ENCODE assay signal across 32 cellular contexts in the genomic region with DNA sequence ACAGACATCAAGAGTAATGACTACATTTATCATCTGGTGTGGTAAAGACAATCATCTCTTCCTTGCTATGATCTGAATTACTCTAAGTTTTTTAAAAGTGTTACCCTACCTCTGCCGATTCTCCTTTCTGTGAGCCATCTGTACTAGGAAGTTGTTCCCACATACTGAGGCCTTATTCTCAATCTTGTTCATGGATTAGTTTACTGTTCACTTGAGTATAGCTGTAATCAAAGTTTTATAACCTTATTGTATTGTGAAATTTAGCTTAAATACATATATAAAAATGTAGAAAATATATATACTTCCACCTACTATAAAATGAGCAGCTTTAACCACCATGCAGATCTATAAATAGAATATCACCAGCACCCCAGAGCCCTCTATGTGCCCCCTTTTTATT. TPM values are rescaled to one million over a fixed set of nuclear protein-coding genes. Genes with fewer than 3 reads are reported as not detected.
"Had no signal": no experiment of that assay in that cellular context is flagged by ENCODE, and none has a peak within 500 bp of the region (broad histone marks: within the 10 kb centered on the region; RNA-seq: fewer than 3 reads in every experiment).

No MANE protein-coding gene starts in this region.

- H3K9me3 ChIP-seq: stomach, suprapubic skin, testis, thoracic aorta, thyroid gland, tibial artery, tibial nerve, transverse colon, upper lobe of left lung, upper lobe of right lung, uterus, vagina had no signal

- H3K36me3 ChIP-seq: stomach, suprapubic skin, thoracic aorta, thyroid gland, tibial artery, tibial nerve, transverse colon, upper lobe of left lung, upper lobe of right lung, uterus, vagina had no signal

- H3K4me3 ChIP-seq: stomach, suprapubic skin, testis, thoracic aorta, thyroid gland, tibial artery, tibial nerve, transverse colon, upper lobe of left lung, upper lobe of right lung, uterus, vagina had no signal

- FAIRE-seq: urothelium cell line had no signal

- H3K27me3 ChIP-seq: stomach, suprapubic skin, testis, thyroid gland, tibial nerve, transverse colon, upper lobe of left lung, uterus, vagina had no signal

- DNase-seq: stimulated activated CD4-positive, alpha-beta T cell treated with anti-CD3 and anti-CD28 coated beads, Interleukin-2, amount 100 ng/mL, for 48 hours; stimulated activated CD4-positive, alpha-beta T cell treated with anti-CD3 and anti-CD28 coated beads, Interleukin-4, amount 100 ng/mL, for 1 hour; stimulated activated CD4-positive, alpha-beta T cell treated with anti-CD3 and anti-CD28 coated beads, Interleukin-4, amount 100 ng/mL, for 24 hours; stimulated activated CD4-positive, alpha-beta T cell treated with anti-CD3 and anti-CD28 coated beads, Interleukin-4, amount 100 ng/mL, for 4 hours; stimulated activated CD8-positive, alpha-beta memory T cell treated with anti-CD3 and anti-CD28 coated beads, Interleukin-4, amount 100 ng/mL, for 48 hours; stimulated activated naive B cell treated with anti-CD40 and anti-IgM and Interleukin-4, amounts not matched to agents 10 μg/mL and 1 μg/mL and 100 μg/mL, for 72 hours; stimulated activated naive CD4-positive, alpha-beta T cell; stimulated activated naive CD4-positive, alpha-beta T cell treated with Interleukin-2 at 50 U/mL for 16 hours; stimulated activated naive CD8-positive, alpha-beta T cell treated with anti-CD3 and anti-CD28 coated beads, Interleukin-15, amount 100 ng/mL, for 72 hours; stimulated activated naive CD8-positive, alpha-beta T cell treated with anti-CD3 and anti-CD28 coated beads, Interleukin-15, Interleukin-2, amounts not matched to agents 100 U/mL and 50 U/mL, for 24 hours; stomach; substantia nigra; testis; thyroid gland; tibial artery; transverse colon; trophoblast cell; upper lobe of left lung; upper lobe of right lung; uterus had no signal

- H3K4me1 ChIP-seq: stomach, suprapubic skin, testis, thyroid gland, tibial artery, tibial nerve, upper lobe of left lung, upper lobe of right lung, uterus, vagina had no signal

- H3K27ac ChIP-seq: stomach, suprapubic skin, testis, thoracic aorta, thyroid gland, tibial artery, tibial nerve, transverse colon, upper lobe of left lung, upper lobe of right lung, uterus, vagina had no signal

- ATAC-seq: stimulated activated effector memory CD8-positive, alpha-beta T cell treated with anti-CD3 and anti-CD28 coated beads, Interleukin-12 subunit alpha, Interleukin-12 subunit beta, amount 100 ng/mL, for 72 hours; stimulated activated memory B cell treated with anti-CD40 and anti-IgM and Interleukin-4, amounts not matched to agents 10 μg/mL and 1 μg/mL and 100 μg/mL, for 72 hours; stimulated activated naive B cell treated with anti-CD40 and anti-IgM and Interleukin-4, amounts not matched to agents 10 μg/mL and 1 μg/mL and 100 μg/mL, for 72 hours; stimulated activated naive CD8-positive, alpha-beta T cell treated with anti-CD3 and anti-CD28 coated beads, Interleukin-15, amount 100 ng/mL, for 72 hours; stimulated activated naive CD8-positive, alpha-beta T cell treated with anti-CD3 and anti-CD28 coated beads, Interleukin-15, Interleukin-2, amounts not matched to agents 100 U/mL and 50 U/mL, for 24 hours; upper lobe of right lung had no signal

RNA-seq across cellular contexts. Expression of a gene that starts 2.4 kb away (rescaled TPM):
- total RNA-seq: stomach, subcutaneous adipose tissue, suprapubic skin, temporal lobe, testis, thoracic aorta, thyroid gland, tibial nerve, transverse colon, upper lobe of left lung, upper lobe of right lung, ureter, urinary bladder, uterus, vagina had no signal
- polyA plus RNA-seq: stomach, thymus, urinary bladder had no signal

RNA-seq across cellular contexts. Expression of a gene that starts 8.6 kb away (rescaled TPM):
- total RNA-seq: stomach, subcutaneous adipose tissue, suprapubic skin, temporal lobe, testis, thoracic aorta, thyroid gland, tibial nerve, upper lobe of left lung, upper lobe of right lung, ureter, urinary bladder, uterus, vagina had no signal
- polyA plus RNA-seq: stomach, thymus, urinary bladder had no signal
